Comparison of ENCODE assay signal across 9 cellular contexts in the genomic region with DNA sequence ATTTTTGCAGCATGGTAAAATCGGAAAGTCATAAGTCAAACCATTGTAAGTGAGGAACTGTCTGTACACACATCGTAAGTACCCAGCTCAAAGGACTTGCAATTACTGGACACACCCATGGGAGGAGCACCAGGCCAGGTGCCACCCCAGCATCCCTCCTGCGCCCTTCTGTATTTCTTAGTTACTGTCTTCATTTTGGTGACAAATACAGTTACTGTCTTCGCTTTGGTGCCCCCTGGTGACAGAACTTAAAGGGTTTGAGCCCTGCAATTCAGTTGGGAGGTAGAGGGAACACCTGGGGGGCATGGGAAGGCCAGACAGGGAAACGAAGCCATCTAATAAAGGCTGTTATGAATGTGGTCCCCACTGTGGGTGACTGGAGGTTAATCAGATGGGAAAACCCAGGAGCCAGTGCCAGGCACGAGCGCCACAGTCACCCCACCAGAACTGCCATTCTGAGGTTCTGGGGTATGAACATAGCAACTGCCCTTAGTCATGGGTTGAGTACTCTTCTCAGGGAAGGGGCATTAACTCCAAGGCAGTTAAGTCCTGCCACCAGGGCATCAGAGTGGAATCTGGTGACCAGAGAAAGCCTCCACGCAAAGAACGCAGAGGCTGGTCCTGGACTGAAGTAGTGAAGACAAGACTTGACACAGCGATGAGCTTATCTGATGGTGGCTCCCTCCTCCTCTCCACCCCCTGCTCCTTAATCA.
DNase-seq lines count a peak whose midpoint lies in the region; ATAC-seq, FAIRE-seq and TF ChIP-seq lines count a peak whose summit lies in the region.
"Had no signal": no experiment of that assay in that cellular context is flagged by ENCODE, and none has a peak within 500 bp of the region (broad histone marks: within the 10 kb centered on the region; RNA-seq: fewer than 3 reads in every experiment).

No MANE protein-coding gene starts in this region.

- H3K27me3 ChIP-seq in H7 (ENCODE audit: control insufficient read depth, insufficient read depth, low read length) (no peaks in the 10 kb centered on the region; the same call in 1 of the 2 replicates), GM12878 (replicated peaks in 1 of 2; ENCODE audit: control insufficient read depth in 2 of 2, insufficient read depth in 2 of 2, low read length in 1 of 2) (no peaks in the 10 kb centered on the region; a peak in 2 of 4 replicates), lower lobe of right lung (ENCODE audit: low read depth) (peaks cover 22% of the 10 kb centered on the region), transverse colon (peaks cover 13% of the 10 kb centered on the region)

- peaks cover 4% of the 10 kb centered on the region for H3K9me3 Mint-ChIP-seq in stimulated activated memory B cell treated with anti-CD40 and anti-IgM and Interleukin-4, amounts not matched to agents 10 μg/mL and 1 μg/mL and 100 μg/mL, for 72 hours
- H3K9me3 Mint-ChIP-seq: T-helper 1 cell treated with Interleukin-12 subunit alpha and Interleukin-12 subunit beta and Interleukin-4 antibody, amounts not matched to agents 30 μg/mL and 1 μg/mL, for 36 hours had no signal

- CTCF ChIA-PET in GM12878 (lab: Yijun Ruan, JAX), result interaction anchor here (0.5 to 2.8 kb wide), 3 partner anchors 10 to 57 kb away, joined by 3 to 9 read pairs (median 6); no protein-coding TSS in a partner anchor

- RAD21 ChIA-PET in GM12878 (lab: Charles Lee; ENCODE audit: unreplicated experiment), result no interaction called here

- no peak overlapping the region for H3K4me2 ChIP-seq in GM12878 (ENCODE audit: control insufficient read depth, insufficient read depth)

- no peaks in the 10 kb centered on the region for H3K4me1 Mint-ChIP-seq in stimulated activated memory B cell treated with anti-CD40 and anti-IgM and Interleukin-4, amounts not matched to agents 10 μg/mL and 1 μg/mL and 100 μg/mL, for 72 hours

- no peaks in the 10 kb centered on the region for H3K36me3 ChIP-seq in H7 (replicated peaks; ENCODE audit: control insufficient read depth, insufficient read depth, low read length)
- H3K36me3 ChIP-seq in GM12878 (ENCODE audit: control insufficient read depth in 2 of 2, insufficient read depth in 2 of 2, low read length in 1 of 2), result no peaks in the 10 kb centered on the region
- H3K36me3 ChIP-seq in lower lobe of right lung, result no peaks in the 10 kb centered on the region
- no peaks in the 10 kb centered on the region for H3K36me3 ChIP-seq in transverse colon

- in situ Hi-C loops in GM12878 (cut with MboI), result loop anchor here (10.0 kb wide), 1 partner anchor 604 kb away; no protein-coding TSS in a partner anchor
- in situ Hi-C loops in transverse colon (cut with MboI; ENCODE audit: low pct_ligation_motif_present in 1 of 4, low pct_unique_long_range_greater_than_20kb in 1 of 4, low sequenced_read_pairs in 3 of 4), result loop anchor here in 1 of 4 donors (10.0 kb wide), 1 partner anchor 56 kb away; no protein-coding TSS in a partner anchor

- ATAC-seq in GM12878 (peak; percentile 71), lower lobe of right lung (peak in 1 of 2 donors; percentile 14)
- ATAC-seq in stimulated activated memory B cell treated with anti-CD40 and anti-IgM and Interleukin-4, amounts not matched to agents 10 μg/mL and 1 μg/mL and 100 μg/mL, for 72 hours, result no peak

- SMC1A ChIA-PET in GM12878 (lab: Charles Lee; ENCODE audit: uncharacterized antibody, unreplicated experiment), result interaction anchor here (0.8 to 1.6 kb wide), 2 partner anchors 10 to 618 kb away, joined by 3 read pairs; partner anchors contain the start of gene MECR

- no peaks in the 10 kb centered on the region for H3K79me2 ChIP-seq in GM12878 (ENCODE audit: control insufficient read depth, insufficient read depth, low read length)

- H3K27ac ChIP-seq in GM12878 (ENCODE audit: control insufficient read depth, insufficient read depth), result no peak overlapping the region
- H3K27ac ChIP-seq in lower lobe of right lung, result no peak overlapping the region
- no peak overlapping the region for H3K27ac ChIP-seq in transverse colon

- no peaks in the 10 kb centered on the region for H3K4me1 ChIP-seq in GM12878 (ENCODE audit: control insufficient read depth, insufficient read depth, low read length)
- no peaks in the 10 kb centered on the region for H3K4me1 ChIP-seq in lower lobe of right lung
- no peaks in the 10 kb centered on the region for H3K4me1 ChIP-seq in transverse colon

- no peak overlapping the region for H3K9ac ChIP-seq in GM12878 (ENCODE audit: control insufficient read depth, insufficient read depth, low read length)

- BruUV-seq in GM12878 (replicated peaks; lab: Mats Ljungman, UMichigan), result no TSS peak

- H3K36me3 Mint-ChIP-seq in stimulated activated memory B cell treated with anti-CD40 and anti-IgM and Interleukin-4, amounts not matched to agents 10 μg/mL and 1 μg/mL and 100 μg/mL, for 72 hours, result no peaks in the 10 kb centered on the region

- no peak for FAIRE-seq in GM12878 (lab: Jason Lieb, UNC)

- TF ChIP-seq EP300 in GM12878 (IDR thresholded peaks at IDR 0.05; ENCODE audit: borderline replicate concordance in 1 of 2, control insufficient read depth in 1 of 2, low read depth in 2 of 2, low read length in 2 of 2), result no peak
- TF ChIP-seq EP300 in transverse colon (IDR thresholded peaks at IDR 0.05; ENCODE audit: low read depth), result no peak

- DNase-seq in CMK (ENCODE audit: low read depth) (peak; percentile 8), H7 (peak; percentile 81), RPMI8226 (peak; percentile 84), GM12878 (ENCODE audit: low read depth, low spot score) (peak; percentile 1), lower lobe of right lung (no peak), transverse colon (peak; percentile 28), NCI-H1048 (lab: John Stamatoyannopoulos, UW) (no peak)

- POLR2A ChIA-PET in GM12878 (lab: Charles Lee), result no interaction called here

- no peak overlapping the region for H3K4me3 ChIP-seq in H7 (ENCODE audit: insufficient read depth, low read depth, low read length)
- no peak overlapping the region for H3K4me3 ChIP-seq in GM12878
- H3K4me3 ChIP-seq in lower lobe of right lung, result no peak overlapping the region
- H3K4me3 ChIP-seq in transverse colon, result no peak overlapping the region

- TF ChIP-seq POLR2A in GM12878 (IDR thresholded peaks at IDR 0.05; ENCODE audit: low read depth, low read length) (no peak), transverse colon (IDR thresholded peaks at IDR 0.05) (no peak)

- peaks cover 35% of the 10 kb centered on the region for H3K27me3 Mint-ChIP-seq in stimulated activated memory B cell treated with anti-CD40 and anti-IgM and Interleukin-4, amounts not matched to agents 10 μg/mL and 1 μg/mL and 100 μg/mL, for 72 hours

- TF ChIP-seq CTCF in GM12878 (IDR thresholded peaks at IDR 0.05 in 2 of 3, conservative IDR thresholded peaks at IDR 0.05 in 1 of 3; ENCODE audit: control insufficient read depth in 2 of 3, extremely low read depth in 1 of 3, insufficient read depth in 1 of 3, low read depth in 3 of 3, low read length in 3 of 3) (peak; percentile 42 to 56 (median 53)), lower lobe of right lung (IDR thresholded peaks at IDR 0.05) (peak; percentile 34), transverse colon (IDR thresholded peaks at IDR 0.05) (peak; percentile 23 to 47 (median 40))

- TF ChIP-seq RAD21 in GM12878 (IDR thresholded peaks at IDR 0.05; ENCODE audit: insufficient read depth, low read depth, low read length), result peak; percentile 69

- intact Hi-C loops in GM12878 (cut with micrococcal nuclease; ENCODE audit: unreplicated experiment) (loop anchor here (2.0 kb wide), 2 partner anchors 336 to 612 kb away; partner anchors contain the start of gene PTPRU), lower lobe of right lung (cut with DNase I) (no loop called here), transverse colon (cut with DNase I; ENCODE audit: low total_unique reads) (no loop called here)

- no peak overlapping the region for H3K27ac Mint-ChIP-seq in stimulated activated memory B cell treated with anti-CD40 and anti-IgM and Interleukin-4, amounts not matched to agents 10 μg/mL and 1 μg/mL and 100 μg/mL, for 72 hours
- H3K27ac Mint-ChIP-seq: T-helper 1 cell treated with Interleukin-12 subunit alpha and Interleukin-12 subunit beta and Interleukin-4 antibody, amounts not matched to agents 30 μg/mL and 1 μg/mL, for 36 hours had no signal

- no peak overlapping the region for H3K4me3 Mint-ChIP-seq in stimulated activated memory B cell treated with anti-CD40 and anti-IgM and Interleukin-4, amounts not matched to agents 10 μg/mL and 1 μg/mL and 100 μg/mL, for 72 hours
- H3K4me3 Mint-ChIP-seq: T-helper 1 cell treated with Interleukin-12 subunit alpha and Interleukin-12 subunit beta and Interleukin-4 antibody, amounts not matched to agents 30 μg/mL and 1 μg/mL, for 36 hours had no signal

- H3K9me3 ChIP-seq in GM12878 (replicated peaks; ENCODE audit: control insufficient read depth, insufficient read depth, low read length) (no peaks in the 10 kb centered on the region), lower lobe of right lung (no peaks in the 10 kb centered on the region), transverse colon (no peaks in the 10 kb centered on the region)

- WGBS in GM12878 (ENCODE audit: insufficient coverage, insufficient replicate concordance, low lambda C conversion rate, missing lambda C conversion rate), result 49% methylated on average over 10 of the region's 10 CpGs
- 59 to 62% methylated on average over 5 to 10 of the region's 10 CpGs for WGBS in transverse colon (ENCODE audit: low coverage in 1 of 2), 2 donors

- no peaks in the 10 kb centered on the region for H4K20me1 ChIP-seq in GM12878 (ENCODE audit: control insufficient read depth, insufficient read depth)

- H2AFZ ChIP-seq in GM12878 (ENCODE audit: control insufficient read depth, low read depth, low read length), result no peak overlapping the region

TF ChIP-seq in GM12878, 131 proteins besides CTCF, POLR2A, EP300 and RAD21:
- no peak for TF ChIP-seq HDGF (IDR thresholded peaks at IDR 0.05)
- TF ChIP-seq SREBF1 (IDR thresholded peaks at IDR 0.05; ENCODE audit: low read length), result no peak
- peak; percentile 69 for TF ChIP-seq SMC3 (IDR thresholded peaks at IDR 0.05; ENCODE audit: borderline replicate concordance, low read length)
TF ChIP-seq in GM12878: peak in this region for 1.

Comparison
In these comparisons a context has a peak if more than half of its experiments do, and no peak if none do; other contexts are left out.
1. DNase-seq: peak in CMK (single experiment), H7 (single experiment), RPMI8226 (single experiment), GM12878 (single experiment) and transverse colon (single experiment); none in lower lobe of right lung (single experiment) and NCI-H1048 (single experiment).
2. Peak in every context shown above with its lines, with median percentiles within 50 percentile points of each other: CTCF ChIP-seq.